Comparison of ENCODE assay signal across 1 cellular context in the genomic region with DNA sequence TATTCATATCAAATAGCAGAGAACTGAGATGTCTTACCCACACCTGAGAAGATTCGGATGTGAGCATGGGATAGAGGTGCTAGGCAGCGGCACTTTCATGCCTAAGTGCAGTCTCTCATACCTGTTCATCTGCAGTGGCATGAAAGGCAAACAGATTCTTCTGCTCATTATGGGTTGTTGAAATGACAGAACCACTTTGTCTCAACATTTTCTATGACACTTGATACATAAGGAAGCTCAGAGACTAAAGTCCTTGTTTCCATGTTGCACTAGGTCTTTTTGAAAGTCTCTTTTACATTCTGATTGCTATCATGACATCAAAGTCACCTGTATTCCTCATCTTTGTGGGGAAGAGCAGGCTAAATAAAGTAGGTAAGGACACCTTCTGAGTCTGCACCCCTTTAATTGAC.
TF ChIP-seq lines count a peak whose summit lies in the region.

No MANE protein-coding gene starts in this region.

TF ChIP-seq in HepG2, 621 proteins besides CTCF, POLR2A, EP300 and RAD21 (continued from another document and continues in another):
- no peak for TF ChIP-seq PRDM4 (CRISPR knock-in tag; IDR thresholded peaks at IDR 0.05; ENCODE audit: borderline replicate concordance)
- no peak for TF ChIP-seq ZNF839 (CRISPR knock-in tag; IDR thresholded peaks at IDR 0.05; ENCODE audit: borderline replicate concordance)
- no peak for TF ChIP-seq SNAI1 (CRISPR knock-in tag; IDR thresholded peaks at IDR 0.05; ENCODE audit: borderline replicate concordance)
- TF ChIP-seq, protein P1, sequence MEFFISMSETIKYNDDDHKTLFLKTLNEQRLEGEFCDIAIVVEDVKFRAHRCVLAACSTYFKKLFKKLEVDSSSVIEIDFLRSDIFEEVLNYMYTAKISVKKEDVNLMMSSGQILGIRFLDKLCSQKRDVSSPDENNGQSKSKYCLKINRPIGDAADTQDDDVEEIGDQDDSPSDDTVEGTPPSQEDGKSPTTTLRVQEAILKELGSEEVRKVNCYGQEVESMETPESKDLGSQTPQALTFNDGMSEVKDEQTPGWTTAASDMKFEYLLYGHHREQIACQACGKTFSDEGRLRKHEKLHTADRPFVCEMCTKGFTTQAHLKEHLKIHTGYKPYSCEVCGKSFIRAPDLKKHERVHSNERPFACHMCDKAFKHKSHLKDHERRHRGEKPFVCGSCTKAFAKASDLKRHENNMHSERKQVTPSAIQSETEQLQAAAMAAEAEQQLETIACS (CRISPR knock-in tag; IDR thresholded peaks at IDR 0.05), result 0 out of 2 replicates have a peak, but pooled peaks have one; percentile 14
- TF ChIP-seq SP140L (CRISPR knock-in tag; IDR thresholded peaks at IDR 0.05; ENCODE audit: borderline replicate concordance), result peak; percentile 79; the same call in 1 of the 2 replicates
- TF ChIP-seq ZNF468 (CRISPR knock-in tag; IDR thresholded peaks at IDR 0.05), result no peak
- no peak for TF ChIP-seq TCF12 (IDR thresholded peaks at IDR 0.05)
- TF ChIP-seq TCF12 (CRISPR knock-in tag; IDR thresholded peaks at IDR 0.05), result no peak
- TF ChIP-seq ZSCAN29 (CRISPR knock-in tag; conservative IDR thresholded peaks at IDR 0.05), result no peak
- TF ChIP-seq ZNF205 (CRISPR knock-in tag; IDR thresholded peaks at IDR 0.05), result peak; percentile 62; the same call in 1 of the 2 replicates
- no peak; the same call in 1 of the 2 replicates for TF ChIP-seq NR2F6 (IDR thresholded peaks at IDR 0.05)
- 0 out of 2 replicates have a peak, but pooled peaks have one; percentile 41 for TF ChIP-seq NR2F6 (CRISPR knock-in tag; IDR thresholded peaks at IDR 0.05)
- TF ChIP-seq ZFX (CRISPR knock-in tag; IDR thresholded peaks at IDR 0.05; ENCODE audit: low read depth), result peak; percentile 39; the same call in 1 of the 2 replicates
- TF ChIP-seq, protein P2, sequence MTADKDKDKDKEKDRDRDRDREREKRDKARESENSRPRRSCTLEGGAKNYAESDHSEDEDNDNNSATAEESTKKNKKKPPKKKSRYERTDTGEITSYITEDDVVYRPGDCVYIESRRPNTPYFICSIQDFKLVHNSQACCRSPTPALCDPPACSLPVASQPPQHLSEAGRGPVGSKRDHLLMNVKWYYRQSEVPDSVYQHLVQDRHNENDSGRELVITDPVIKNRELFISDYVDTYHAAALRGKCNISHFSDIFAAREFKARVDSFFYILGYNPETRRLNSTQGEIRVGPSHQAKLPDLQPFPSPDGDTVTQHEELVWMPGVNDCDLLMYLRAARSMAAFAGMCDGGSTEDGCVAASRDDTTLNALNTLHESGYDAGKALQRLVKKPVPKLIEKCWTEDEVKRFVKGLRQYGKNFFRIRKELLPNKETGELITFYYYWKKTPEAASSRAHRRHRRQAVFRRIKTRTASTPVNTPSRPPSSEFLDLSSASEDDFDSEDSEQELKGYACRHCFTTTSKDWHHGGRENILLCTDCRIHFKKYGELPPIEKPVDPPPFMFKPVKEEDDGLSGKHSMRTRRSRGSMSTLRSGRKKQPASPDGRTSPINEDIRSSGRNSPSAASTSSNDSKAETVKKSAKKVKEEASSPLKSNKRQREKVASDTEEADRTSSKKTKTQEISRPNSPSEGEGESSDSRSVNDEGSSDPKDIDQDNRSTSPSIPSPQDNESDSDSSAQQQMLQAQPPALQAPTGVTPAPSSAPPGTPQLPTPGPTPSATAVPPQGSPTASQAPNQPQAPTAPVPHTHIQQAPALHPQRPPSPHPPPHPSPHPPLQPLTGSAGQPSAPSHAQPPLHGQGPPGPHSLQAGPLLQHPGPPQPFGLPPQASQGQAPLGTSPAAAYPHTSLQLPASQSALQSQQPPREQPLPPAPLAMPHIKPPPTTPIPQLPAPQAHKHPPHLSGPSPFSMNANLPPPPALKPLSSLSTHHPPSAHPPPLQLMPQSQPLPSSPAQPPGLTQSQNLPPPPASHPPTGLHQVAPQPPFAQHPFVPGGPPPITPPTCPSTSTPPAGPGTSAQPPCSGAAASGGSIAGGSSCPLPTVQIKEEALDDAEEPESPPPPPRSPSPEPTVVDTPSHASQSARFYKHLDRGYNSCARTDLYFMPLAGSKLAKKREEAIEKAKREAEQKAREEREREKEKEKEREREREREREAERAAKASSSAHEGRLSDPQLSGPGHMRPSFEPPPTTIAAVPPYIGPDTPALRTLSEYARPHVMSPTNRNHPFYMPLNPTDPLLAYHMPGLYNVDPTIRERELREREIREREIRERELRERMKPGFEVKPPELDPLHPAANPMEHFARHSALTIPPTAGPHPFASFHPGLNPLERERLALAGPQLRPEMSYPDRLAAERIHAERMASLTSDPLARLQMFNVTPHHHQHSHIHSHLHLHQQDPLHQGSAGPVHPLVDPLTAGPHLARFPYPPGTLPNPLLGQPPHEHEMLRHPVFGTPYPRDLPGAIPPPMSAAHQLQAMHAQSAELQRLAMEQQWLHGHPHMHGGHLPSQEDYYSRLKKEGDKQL (CRISPR knock-in tag; IDR thresholded peaks at IDR 0.05; ENCODE audit: low read depth), result peak; percentile 49; the same call in 1 of the 2 replicates
- peak; percentile 86 for TF ChIP-seq SIX4 (CRISPR knock-in tag; IDR thresholded peaks at IDR 0.05)
- no peak for TF ChIP-seq REL (CRISPR knock-in tag; conservative IDR thresholded peaks at IDR 0.05)
- TF ChIP-seq CENPT (CRISPR knock-in tag; IDR thresholded peaks at IDR 0.05; ENCODE audit: low read depth), result no peak
- TF ChIP-seq, protein P3, sequence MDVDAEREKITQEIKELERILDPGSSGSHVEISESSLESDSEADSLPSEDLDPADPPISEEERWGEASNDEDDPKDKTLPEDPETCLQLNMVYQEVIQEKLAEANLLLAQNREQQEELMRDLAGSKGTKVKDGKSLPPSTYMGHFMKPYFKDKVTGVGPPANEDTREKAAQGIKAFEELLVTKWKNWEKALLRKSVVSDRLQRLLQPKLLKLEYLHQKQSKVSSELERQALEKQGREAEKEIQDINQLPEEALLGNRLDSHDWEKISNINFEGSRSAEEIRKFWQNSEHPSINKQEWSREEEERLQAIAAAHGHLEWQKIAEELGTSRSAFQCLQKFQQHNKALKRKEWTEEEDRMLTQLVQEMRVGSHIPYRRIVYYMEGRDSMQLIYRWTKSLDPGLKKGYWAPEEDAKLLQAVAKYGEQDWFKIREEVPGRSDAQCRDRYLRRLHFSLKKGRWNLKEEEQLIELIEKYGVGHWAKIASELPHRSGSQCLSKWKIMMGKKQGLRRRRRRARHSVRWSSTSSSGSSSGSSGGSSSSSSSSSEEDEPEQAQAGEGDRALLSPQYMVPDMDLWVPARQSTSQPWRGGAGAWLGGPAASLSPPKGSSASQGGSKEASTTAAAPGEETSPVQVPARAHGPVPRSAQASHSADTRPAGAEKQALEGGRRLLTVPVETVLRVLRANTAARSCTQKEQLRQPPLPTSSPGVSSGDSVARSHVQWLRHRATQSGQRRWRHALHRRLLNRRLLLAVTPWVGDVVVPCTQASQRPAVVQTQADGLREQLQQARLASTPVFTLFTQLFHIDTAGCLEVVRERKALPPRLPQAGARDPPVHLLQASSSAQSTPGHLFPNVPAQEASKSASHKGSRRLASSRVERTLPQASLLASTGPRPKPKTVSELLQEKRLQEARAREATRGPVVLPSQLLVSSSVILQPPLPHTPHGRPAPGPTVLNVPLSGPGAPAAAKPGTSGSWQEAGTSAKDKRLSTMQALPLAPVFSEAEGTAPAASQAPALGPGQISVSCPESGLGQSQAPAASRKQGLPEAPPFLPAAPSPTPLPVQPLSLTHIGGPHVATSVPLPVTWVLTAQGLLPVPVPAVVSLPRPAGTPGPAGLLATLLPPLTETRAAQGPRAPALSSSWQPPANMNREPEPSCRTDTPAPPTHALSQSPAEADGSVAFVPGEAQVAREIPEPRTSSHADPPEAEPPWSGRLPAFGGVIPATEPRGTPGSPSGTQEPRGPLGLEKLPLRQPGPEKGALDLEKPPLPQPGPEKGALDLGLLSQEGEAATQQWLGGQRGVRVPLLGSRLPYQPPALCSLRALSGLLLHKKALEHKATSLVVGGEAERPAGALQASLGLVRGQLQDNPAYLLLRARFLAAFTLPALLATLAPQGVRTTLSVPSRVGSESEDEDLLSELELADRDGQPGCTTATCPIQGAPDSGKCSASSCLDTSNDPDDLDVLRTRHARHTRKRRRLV (CRISPR knock-in tag; IDR thresholded peaks at IDR 0.05), result no peak
- TF ChIP-seq MIER3 (CRISPR knock-in tag; IDR thresholded peaks at IDR 0.05; ENCODE audit: borderline replicate concordance), result 0 out of 2 replicates have a peak, but pooled peaks have one; percentile 59
- no peak for TF ChIP-seq HMGA1 (CRISPR knock-in tag; conservative IDR thresholded peaks at IDR 0.05)
- no peak for TF ChIP-seq FOXO4 (CRISPR knock-in tag; conservative IDR thresholded peaks at IDR 0.05)
- no peak for TF ChIP-seq ZZZ3 (CRISPR knock-in tag; IDR thresholded peaks at IDR 0.05; ENCODE audit: borderline replicate concordance)
- peak; percentile 63; the same call in 1 of the 2 replicates for TF ChIP-seq FOXK2 (IDR thresholded peaks at IDR 0.05)
- no peak; the same call in 1 of the 2 replicates for TF ChIP-seq SOX13 (IDR thresholded peaks at IDR 0.05)
- peak in 1 of 2 experiments; percentile 78; a peak in 2 of 4 replicates for TF ChIP-seq SOX13 (CRISPR knock-in tag; conservative IDR thresholded peaks at IDR 0.05 in 1 of 2, IDR thresholded peaks at IDR 0.05 in 1 of 2)
- TF ChIP-seq CEBPG (CRISPR knock-in tag; IDR thresholded peaks at IDR 0.05), result peak; percentile 36; the same call in 1 of the 2 replicates
- no peak for TF ChIP-seq ZNF124 (CRISPR knock-in tag; IDR thresholded peaks at IDR 0.05)
- TF ChIP-seq GATA4 (IDR thresholded peaks at IDR 0.05; ENCODE audit: borderline replicate concordance, low read depth), result peak; percentile 66; the same call in 1 of the 2 replicates
- peak; percentile 47; the same call in 1 of the 2 replicates for TF ChIP-seq DMAP1 (CRISPR knock-in tag; IDR thresholded peaks at IDR 0.05)
- TF ChIP-seq RCOR2 (CRISPR knock-in tag; IDR thresholded peaks at IDR 0.05), result peak; percentile 79; the same call in 1 of the 2 replicates
- TF ChIP-seq HOXD1 (CRISPR knock-in tag; IDR thresholded peaks at IDR 0.05), result peak; percentile 79; the same call in 1 of the 2 replicates
- no peak for TF ChIP-seq REST (IDR thresholded peaks at IDR 0.05; ENCODE audit: borderline replicate concordance in 1 of 2, low read depth in 1 of 2, low read length in 2 of 2)
- no peak for TF ChIP-seq ARHGAP35 (CRISPR knock-in tag; IDR thresholded peaks at IDR 0.05; ENCODE audit: borderline replicate concordance)
- TF ChIP-seq HMGXB4 (CRISPR knock-in tag; IDR thresholded peaks at IDR 0.05; ENCODE audit: borderline replicate concordance in 1 of 2, low read depth in 1 of 2), result peak in 1 of 2 experiments; percentile 50; a peak in 2 of 4 replicates
- peak; percentile 90 for TF ChIP-seq ISL2 (CRISPR knock-in tag; IDR thresholded peaks at IDR 0.05)
- TF ChIP-seq IRF2 (CRISPR knock-in tag; IDR thresholded peaks at IDR 0.05), result 0 out of 2 replicates have a peak, but pooled peaks have one; percentile 10
